20 cellular contexts compared by ENCODE assay signal in genomic region chr17:5164465-5164864, GRCh38. TPM values are rescaled to one million over a fixed set of nuclear protein-coding genes. Genes with fewer than 3 reads are reported as not detected.
"Had no signal": no experiment of that assay in that cellular context is flagged by ENCODE, and none has a peak within 500 bp of the region (broad histone marks: within the 10 kb centered on the region; RNA-seq: fewer than 3 reads in every experiment).

No MANE protein-coding gene starts in this region.

- H3K4me3 Mint-ChIP-seq: activated naive CD4-positive, alpha-beta T cell treated with anti-CD3 and anti-CD28 coated beads, Interleukin-2, amount 50 U/mL, for 24 hours; natural killer cell; stimulated activated naive B cell treated with anti-CD40 and anti-IgM and Interleukin-4, amounts not matched to agents 10 μg/mL and 1 μg/mL and 100 μg/mL, for 72 hours had no signal

- H3K9me3 Mint-ChIP-seq: activated naive CD4-positive, alpha-beta T cell treated with anti-CD3 and anti-CD28 coated beads, Interleukin-2, amount 50 U/mL, for 24 hours; natural killer cell; stimulated activated naive B cell treated with anti-CD40 and anti-IgM and Interleukin-4, amounts not matched to agents 10 μg/mL and 1 μg/mL and 100 μg/mL, for 72 hours had no signal

- DNase-seq: activated CD4-positive, CD25-positive, alpha-beta regulatory T cell treated with anti-CD3 and anti-CD28 coated beads, Interleukin-2, amount 50 U/mL, for 72 hours; activated gamma-delta T cell; adrenal gland; erythroblast; foreskin melanocyte; hypothalamus; islet precursor cell; mammary epithelial cell; natural killer cell; ovary; right lobe of liver; small intestine; stimulated activated CD4-positive, alpha-beta T cell treated with anti-CD3 and anti-CD28 coated beads, Interleukin-4, amount 100 ng/mL, for 24 hours; stimulated activated naive B cell treated with anti-CD40 and anti-IgM and Interleukin-4, amounts not matched to agents 10 μg/mL and 1 μg/mL and 100 μg/mL, for 72 hours had no signal

- H3K4me1 ChIP-seq: adrenal gland, breast epithelium, right lobe of liver had no signal

- H3K9me3 ChIP-seq: adrenal gland, breast epithelium, ovary, right lobe of liver, thoracic aorta had no signal

- H3K27me3 ChIP-seq: adrenal gland, breast epithelium, ovary, right lobe of liver had no signal

- H3K4me3 ChIP-seq: adrenal gland, breast epithelium, coronary artery, ovary, right lobe of liver, thoracic aorta had no signal

- ATAC-seq: left lobe of liver; natural killer cell; stimulated activated naive B cell treated with anti-CD40 and anti-IgM and Interleukin-4, amounts not matched to agents 10 μg/mL and 1 μg/mL and 100 μg/mL, for 72 hours had no signal

- H3K4me1 Mint-ChIP-seq: activated naive CD4-positive, alpha-beta T cell treated with anti-CD3 and anti-CD28 coated beads, Interleukin-2, amount 50 U/mL, for 24 hours; natural killer cell had no signal

- H3K36me3 Mint-ChIP-seq: activated naive CD4-positive, alpha-beta T cell treated with anti-CD3 and anti-CD28 coated beads, Interleukin-2, amount 50 U/mL, for 24 hours; natural killer cell; stimulated activated naive B cell treated with anti-CD40 and anti-IgM and Interleukin-4, amounts not matched to agents 10 μg/mL and 1 μg/mL and 100 μg/mL, for 72 hours had no signal

- H3K36me3 ChIP-seq: adrenal gland, breast epithelium, ovary, right lobe of liver, thoracic aorta had no signal

- H3K27ac Mint-ChIP-seq: activated naive CD4-positive, alpha-beta T cell treated with anti-CD3 and anti-CD28 coated beads, Interleukin-2, amount 50 U/mL, for 24 hours; natural killer cell; stimulated activated naive B cell treated with anti-CD40 and anti-IgM and Interleukin-4, amounts not matched to agents 10 μg/mL and 1 μg/mL and 100 μg/mL, for 72 hours had no signal

- H3K27ac ChIP-seq: adrenal gland, breast epithelium, coronary artery, ovary, right lobe of liver, thoracic aorta, VCaP had no signal

RNA-seq across cellular contexts. Expression of gene USP6, which starts 48.6 kb away (rescaled TPM):
- polyA plus RNA-seq: mammary epithelial cell had no signal
